Comparison of ENCODE assay signal across 1 cellular context in the genomic region with DNA sequence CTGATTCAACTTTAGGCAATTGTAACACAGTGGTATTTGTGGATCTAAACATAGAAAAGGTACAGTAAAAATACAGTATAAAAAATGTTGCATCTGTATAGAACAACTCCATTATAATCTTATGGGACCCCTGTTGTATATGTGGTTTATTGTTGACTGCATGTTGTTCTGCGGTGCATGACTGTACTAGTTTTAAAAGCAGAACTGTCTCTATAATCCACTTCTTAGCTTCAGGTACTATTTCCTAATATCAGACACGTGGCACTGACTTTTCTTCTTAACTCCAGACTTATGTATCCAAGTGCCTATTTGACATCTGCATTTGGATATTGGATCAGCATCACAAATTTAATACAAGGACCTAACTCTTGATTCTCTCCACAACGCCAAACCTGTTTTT.
TF ChIP-seq lines count a peak whose summit lies in the region.

No MANE protein-coding gene starts in this region.

TF ChIP-seq in GM23338, 12 proteins besides CTCF, POLR2A, EP300 and RAD21 (continued from another document):
- TF ChIP-seq, protein P1, sequence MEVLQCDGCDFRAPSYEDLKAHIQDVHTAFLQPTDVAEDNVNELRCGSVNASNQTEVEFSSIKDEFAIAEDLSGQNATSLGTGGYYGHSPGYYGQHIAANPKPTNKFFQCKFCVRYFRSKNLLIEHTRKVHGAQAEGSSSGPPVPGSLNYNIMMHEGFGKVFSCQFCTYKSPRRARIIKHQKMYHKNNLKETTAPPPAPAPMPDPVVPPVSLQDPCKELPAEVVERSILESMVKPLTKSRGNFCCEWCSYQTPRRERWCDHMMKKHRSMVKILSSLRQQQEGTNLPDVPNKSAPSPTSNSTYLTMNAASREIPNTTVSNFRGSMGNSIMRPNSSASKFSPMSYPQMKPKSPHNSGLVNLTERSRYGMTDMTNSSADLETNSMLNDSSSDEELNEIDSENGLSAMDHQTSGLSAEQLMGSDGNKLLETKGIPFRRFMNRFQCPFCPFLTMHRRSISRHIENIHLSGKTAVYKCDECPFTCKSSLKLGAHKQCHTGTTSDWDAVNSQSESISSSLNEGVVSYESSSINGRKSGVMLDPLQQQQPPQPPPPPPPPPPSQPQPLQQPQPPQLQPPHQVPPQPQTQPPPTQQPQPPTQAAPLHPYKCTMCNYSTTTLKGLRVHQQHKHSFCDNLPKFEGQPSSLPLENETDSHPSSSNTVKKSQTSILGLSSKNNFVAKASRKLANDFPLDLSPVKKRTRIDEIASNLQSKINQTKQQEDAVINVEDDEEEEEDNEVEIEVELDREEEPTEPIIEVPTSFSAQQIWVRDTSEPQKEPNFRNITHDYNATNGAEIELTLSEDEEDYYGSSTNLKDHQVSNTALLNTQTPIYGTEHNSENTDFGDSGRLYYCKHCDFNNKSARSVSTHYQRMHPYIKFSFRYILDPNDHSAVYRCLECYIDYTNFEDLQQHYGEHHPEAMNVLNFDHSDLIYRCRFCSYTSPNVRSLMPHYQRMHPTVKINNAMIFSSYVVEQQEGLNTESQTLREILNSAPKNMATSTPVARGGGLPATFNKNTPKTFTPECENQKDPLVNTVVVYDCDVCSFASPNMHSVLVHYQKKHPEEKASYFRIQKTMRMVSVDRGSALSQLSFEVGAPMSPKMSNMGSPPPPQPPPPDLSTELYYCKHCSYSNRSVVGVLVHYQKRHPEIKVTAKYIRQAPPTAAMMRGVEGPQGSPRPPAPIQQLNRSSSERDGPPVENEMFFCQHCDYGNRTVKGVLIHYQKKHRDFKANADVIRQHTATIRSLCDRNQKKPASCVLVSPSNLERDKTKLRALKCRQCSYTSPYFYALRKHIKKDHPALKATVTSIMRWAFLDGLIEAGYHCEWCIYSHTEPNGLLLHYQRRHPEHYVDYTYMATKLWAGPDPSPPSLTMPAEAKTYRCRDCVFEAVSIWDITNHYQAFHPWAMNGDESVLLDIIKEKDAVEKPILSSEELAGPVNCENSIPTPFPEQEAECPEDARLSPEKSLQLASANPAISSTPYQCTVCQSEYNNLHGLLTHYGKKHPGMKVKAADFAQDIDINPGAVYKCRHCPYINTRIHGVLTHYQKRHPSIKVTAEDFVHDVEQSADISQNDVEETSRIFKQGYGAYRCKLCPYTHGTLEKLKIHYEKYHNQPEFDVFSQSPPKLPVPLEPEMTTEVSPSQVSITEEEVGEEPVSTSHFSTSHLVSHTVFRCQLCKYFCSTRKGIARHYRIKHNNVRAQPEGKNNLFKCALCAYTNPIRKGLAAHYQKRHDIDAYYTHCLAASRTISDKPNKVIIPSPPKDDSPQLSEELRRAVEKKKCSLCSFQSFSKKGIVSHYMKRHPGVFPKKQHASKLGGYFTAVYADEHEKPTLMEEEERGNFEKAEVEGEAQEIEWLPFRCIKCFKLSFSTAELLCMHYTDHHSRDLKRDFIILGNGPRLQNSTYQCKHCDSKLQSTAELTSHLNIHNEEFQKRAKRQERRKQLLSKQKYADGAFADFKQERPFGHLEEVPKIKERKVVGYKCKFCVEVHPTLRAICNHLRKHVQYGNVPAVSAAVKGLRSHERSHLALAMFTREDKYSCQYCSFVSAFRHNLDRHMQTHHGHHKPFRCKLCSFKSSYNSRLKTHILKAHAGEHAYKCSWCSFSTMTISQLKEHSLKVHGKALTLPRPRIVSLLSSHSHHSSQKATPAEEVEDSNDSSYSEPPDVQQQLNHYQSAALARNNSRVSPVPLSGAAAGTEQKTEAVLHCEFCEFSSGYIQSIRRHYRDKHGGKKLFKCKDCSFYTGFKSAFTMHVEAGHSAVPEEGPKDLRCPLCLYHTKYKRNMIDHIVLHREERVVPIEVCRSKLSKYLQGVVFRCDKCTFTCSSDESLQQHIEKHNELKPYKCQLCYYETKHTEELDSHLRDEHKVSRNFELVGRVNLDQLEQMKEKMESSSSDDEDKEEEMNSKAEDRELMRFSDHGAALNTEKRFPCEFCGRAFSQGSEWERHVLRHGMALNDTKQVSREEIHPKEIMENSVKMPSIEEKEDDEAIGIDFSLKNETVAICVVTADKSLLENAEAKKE (CRISPR knock-in tag; IDR thresholded peaks at IDR 0.05) = no peak
- TF ChIP-seq, protein P2, sequence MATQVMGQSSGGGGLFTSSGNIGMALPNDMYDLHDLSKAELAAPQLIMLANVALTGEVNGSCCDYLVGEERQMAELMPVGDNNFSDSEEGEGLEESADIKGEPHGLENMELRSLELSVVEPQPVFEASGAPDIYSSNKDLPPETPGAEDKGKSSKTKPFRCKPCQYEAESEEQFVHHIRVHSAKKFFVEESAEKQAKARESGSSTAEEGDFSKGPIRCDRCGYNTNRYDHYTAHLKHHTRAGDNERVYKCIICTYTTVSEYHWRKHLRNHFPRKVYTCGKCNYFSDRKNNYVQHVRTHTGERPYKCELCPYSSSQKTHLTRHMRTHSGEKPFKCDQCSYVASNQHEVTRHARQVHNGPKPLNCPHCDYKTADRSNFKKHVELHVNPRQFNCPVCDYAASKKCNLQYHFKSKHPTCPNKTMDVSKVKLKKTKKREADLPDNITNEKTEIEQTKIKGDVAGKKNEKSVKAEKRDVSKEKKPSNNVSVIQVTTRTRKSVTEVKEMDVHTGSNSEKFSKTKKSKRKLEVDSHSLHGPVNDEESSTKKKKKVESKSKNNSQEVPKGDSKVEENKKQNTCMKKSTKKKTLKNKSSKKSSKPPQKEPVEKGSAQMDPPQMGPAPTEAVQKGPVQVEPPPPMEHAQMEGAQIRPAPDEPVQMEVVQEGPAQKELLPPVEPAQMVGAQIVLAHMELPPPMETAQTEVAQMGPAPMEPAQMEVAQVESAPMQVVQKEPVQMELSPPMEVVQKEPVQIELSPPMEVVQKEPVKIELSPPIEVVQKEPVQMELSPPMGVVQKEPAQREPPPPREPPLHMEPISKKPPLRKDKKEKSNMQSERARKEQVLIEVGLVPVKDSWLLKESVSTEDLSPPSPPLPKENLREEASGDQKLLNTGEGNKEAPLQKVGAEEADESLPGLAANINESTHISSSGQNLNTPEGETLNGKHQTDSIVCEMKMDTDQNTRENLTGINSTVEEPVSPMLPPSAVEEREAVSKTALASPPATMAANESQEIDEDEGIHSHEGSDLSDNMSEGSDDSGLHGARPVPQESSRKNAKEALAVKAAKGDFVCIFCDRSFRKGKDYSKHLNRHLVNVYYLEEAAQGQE (IDR thresholded peaks at IDR 0.05; ENCODE audit: unreplicated experiment) = no peak
- TF ChIP-seq ZNF114 (CRISPR knock-in tag; IDR thresholded peaks at IDR 0.05) = no peak
- TF ChIP-seq CREB1 (CRISPR knock-in tag; IDR thresholded peaks at IDR 0.05; ENCODE audit: low read depth) = no peak
- TF ChIP-seq, protein P3, sequence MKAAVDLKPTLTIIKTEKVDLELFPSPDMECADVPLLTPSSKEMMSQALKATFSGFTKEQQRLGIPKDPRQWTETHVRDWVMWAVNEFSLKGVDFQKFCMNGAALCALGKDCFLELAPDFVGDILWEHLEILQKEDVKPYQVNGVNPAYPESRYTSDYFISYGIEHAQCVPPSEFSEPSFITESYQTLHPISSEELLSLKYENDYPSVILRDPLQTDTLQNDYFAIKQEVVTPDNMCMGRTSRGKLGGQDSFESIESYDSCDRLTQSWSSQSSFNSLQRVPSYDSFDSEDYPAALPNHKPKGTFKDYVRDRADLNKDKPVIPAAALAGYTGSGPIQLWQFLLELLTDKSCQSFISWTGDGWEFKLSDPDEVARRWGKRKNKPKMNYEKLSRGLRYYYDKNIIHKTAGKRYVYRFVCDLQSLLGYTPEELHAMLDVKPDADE (IDR thresholded peaks at IDR 0.05) = no peak
- no peak for TF ChIP-seq POLR2AphosphoS5 (IDR thresholded peaks at IDR 0.05; ENCODE audit: low read depth)
- no peak for TF ChIP-seq EZH2phosphoT487 (IDR thresholded peaks at IDR 0.05; ENCODE audit: unreplicated experiment)
- no peak for TF ChIP-seq STAT1 (IDR thresholded peaks at IDR 0.05; ENCODE audit: unreplicated experiment)
